In genomic region chr7:39732837-39733804, GRCh38 we compare ENCODE assay signal across 8 cellular contexts.
DNase-seq lines count a peak whose midpoint lies in the region; ATAC-seq, FAIRE-seq and TF ChIP-seq lines count a peak whose summit lies in the region.

No MANE protein-coding gene starts in this region.

- H3K4me1 Mint-ChIP-seq in Calu3 (ENCODE audit: low read depth, unreplicated experiment) (peaks cover 35% of the 10 kb centered on the region), mesothelial cell of epicardium (peaks cover 23% of the 10 kb centered on the region)

- H3K36me3 Mint-ChIP-seq in Calu3 (ENCODE audit: insufficient read depth, unreplicated experiment): peaks cover 31% of the 10 kb centered on the region
- no peaks in the 10 kb centered on the region for H3K36me3 Mint-ChIP-seq in mesothelial cell of epicardium

- H3K4me1 ChIP-seq in HUES48 (ENCODE audit: control insufficient read depth, insufficient read depth, low read length): peaks cover 27% of the 10 kb centered on the region
- peaks cover 6% of the 10 kb centered on the region for H3K4me1 ChIP-seq in NT2/D1 (ENCODE audit: insufficient read depth, insufficient read length)

- intact Hi-C loops in Calu3 (cut with micrococcal nuclease; ENCODE audit: unreplicated experiment): no loop called here

- H3K4me3 Mint-ChIP-seq in Calu3 (ENCODE audit: low read depth, unreplicated experiment) (peak overlapping the region; percentile 94), mesothelial cell of epicardium (peak overlapping the region; percentile 87)

- H3K27ac ChIP-seq in HUES48 (ENCODE audit: low read depth, low read length): peak overlapping the region; percentile 99

- TF ChIP-seq CTCF in Calu3 (IDR thresholded peaks at IDR 0.05; ENCODE audit: unreplicated experiment) (no peak), mesothelial cell of epicardium (IDR thresholded peaks at IDR 0.05; ENCODE audit: unreplicated experiment) (no peak)

- no peaks in the 10 kb centered on the region for H3K9me3 Mint-ChIP-seq in Calu3 (ENCODE audit: low read depth, unreplicated experiment)
- no peaks in the 10 kb centered on the region for H3K9me3 Mint-ChIP-seq in mesothelial cell of epicardium

- DNase-seq in Calu3: peak; percentile 98
- peak; percentile 92 for DNase-seq in NT2/D1 (ENCODE audit: low read depth, low spot score)
- DNase-seq in activated CD8-positive, alpha-beta memory T cell treated with anti-CD3 and anti-CD28 coated beads, Interleukin-2, amount 50 U/mL, for 4 hours: peak; percentile 96
- DNase-seq in mesothelial cell of epicardium (ENCODE audit: low spot score in 2 of 2, unreplicated experiment in 2 of 2): peak; percentile 88 to 97
- DNase-seq in stimulated activated CD8-positive, alpha-beta memory T cell treated with anti-CD3 and anti-CD28 coated beads, Interleukin-15, amount 100 ng/mL, for 4 hours (ENCODE audit: low read depth in 2 of 2): peak; percentile 94 to 98

- H3K9me3 ChIP-seq in HUES48 (ENCODE audit: control insufficient read depth, insufficient read depth, low read length) (no peaks in the 10 kb centered on the region), NT2/D1 (ENCODE audit: insufficient read depth, low read length) (no peaks in the 10 kb centered on the region)

- peak overlapping the region; percentile 83 for H3K4me3 ChIP-seq in HUES48 (ENCODE audit: low read depth, low read length)
- peak overlapping the region; percentile 62 for H3K4me3 ChIP-seq in NT2/D1 (ENCODE audit: insufficient read length, low read depth)

- H3K27ac Mint-ChIP-seq in Calu3 (ENCODE audit: unreplicated experiment) (peak overlapping the region; percentile 98), mesothelial cell of epicardium (peak overlapping the region; percentile 99)

- H3K27me3 Mint-ChIP-seq in Calu3 (ENCODE audit: unreplicated experiment): no peaks in the 10 kb centered on the region
- H3K27me3 Mint-ChIP-seq in mesothelial cell of epicardium (ENCODE audit: low read depth): peaks cover 7% of the 10 kb centered on the region

- H3K27me3 ChIP-seq in HUES48 (ENCODE audit: control insufficient read depth, insufficient read depth, low read length) (peaks cover 16% of the 10 kb centered on the region), NT2/D1 (ENCODE audit: insufficient read depth, insufficient read length) (peaks cover 17% of the 10 kb centered on the region)

- BruUV-seq in Calu3 (replicated peaks; lab: Mats Ljungman, UMichigan): no TSS peak

- FAIRE-seq in endometrium (lab: Jason Lieb, UNC): peak; percentile 51

- ATAC-seq in GM21423 (IDR thresholded peaks at IDR 0.05; ENCODE audit: unreplicated experiment): peak; percentile 91

- CTCF ChIA-PET in Calu3 (lab: Charles Lee): interaction anchor here (0.6 to 2.7 kb wide), 6 partner anchors 9 to 153 kb away, joined by 3 to 20 read pairs (median 6); no protein-coding TSS in a partner anchor

- H3K9ac ChIP-seq in HUES48 (ENCODE audit: low read depth, low read length) (peak overlapping the region; percentile 88), NT2/D1 (ENCODE audit: insufficient read length, low read depth) (peak overlapping the region; percentile 83)

- H3K36me3 ChIP-seq in HUES48 (ENCODE audit: control insufficient read depth, insufficient read depth, low read length) (no peaks in the 10 kb centered on the region), NT2/D1 (ENCODE audit: insufficient read depth, insufficient read length, low read length) (peaks cover 5% of the 10 kb centered on the region)

Comparison
In these comparisons a context has a peak if more than half of its experiments do, and no peak if none do; other contexts are left out.
1. Peak in every context shown above with its lines: DNase-seq, ATAC-seq, H3K4me3 ChIP-seq and H3K27ac ChIP-seq.